ENCODE assay signal across 10 cellular contexts in genomic region chr6:39113788-39114187, GRCh38. TPM values are rescaled to one million over a fixed set of nuclear protein-coding genes. Genes with fewer than 3 reads are reported as not detected.
DNase-seq lines count a peak whose midpoint lies in the region; ATAC-seq, FAIRE-seq and TF ChIP-seq lines count a peak whose summit lies in the region.
"Had no signal": no experiment of that assay in that cellular context is flagged by ENCODE, and none has a peak within 500 bp of the region (broad histone marks: within the 10 kb centered on the region; RNA-seq: fewer than 3 reads in every experiment).

No MANE protein-coding gene starts in this region.

- TF ChIP-seq CTCF in BE2C (IDR thresholded peaks at IDR 0.05; ENCODE audit: low read depth, low read length) = no peak
- no peak for TF ChIP-seq CTCF in GM12878 (IDR thresholded peaks at IDR 0.05 in 2 of 3, conservative IDR thresholded peaks at IDR 0.05 in 1 of 3; ENCODE audit: control insufficient read depth in 2 of 3, extremely low read depth in 1 of 3, insufficient read depth in 1 of 3, low read depth in 3 of 3, low read length in 3 of 3)

- POLR2A ChIA-PET in GM12878 (lab: Charles Lee) = interaction anchor here (1.1 kb wide), 1 partner anchor 11 kb away, joined by 4 read pairs; no protein-coding TSS in a partner anchor

- WGBS in GM12878 (ENCODE audit: insufficient coverage, insufficient replicate concordance, low lambda C conversion rate, missing lambda C conversion rate) = 100% methylated on average over 1 of the region's 1 CpG

- H3K27me3 ChIP-seq in BE2C (no peaks in the 10 kb centered on the region), HUES48 (ENCODE audit: control insufficient read depth, insufficient read depth, low read length) (no peaks in the 10 kb centered on the region; the same call in 1 of the 2 replicates), GM12878 (replicated peaks in 1 of 2; ENCODE audit: control insufficient read depth in 2 of 2, insufficient read depth in 2 of 2, low read length in 1 of 2) (no peaks in the 10 kb centered on the region), muscle layer of duodenum (ENCODE audit: low read depth, low read length) (no peaks in the 10 kb centered on the region)
- H3K27me3 ChIP-seq: SJSA1 had no signal

- TF ChIP-seq RAD21 in GM12878 (IDR thresholded peaks at IDR 0.05; ENCODE audit: insufficient read depth, low read depth, low read length) = no peak

- RAD21 ChIA-PET in GM12878 (lab: Charles Lee; ENCODE audit: unreplicated experiment) = interaction anchor here (1.1 to 1.4 kb wide), 2 partner anchors 12 to 102 kb away, joined by 4 read pairs; no protein-coding TSS in a partner anchor

- no peaks in the 10 kb centered on the region for H4K20me1 ChIP-seq in GM12878 (ENCODE audit: control insufficient read depth, insufficient read depth)

- CTCF ChIA-PET in GM12878 (lab: Yijun Ruan, JAX) = interaction anchor here (1.4 to 1.5 kb wide), 2 partner anchors 10 to 190 kb away, joined by 3 to 4 read pairs; no protein-coding TSS in a partner anchor

- H3K9ac ChIP-seq in HUES48 (ENCODE audit: low read depth, low read length) (no peak overlapping the region), GM12878 (ENCODE audit: control insufficient read depth, insufficient read depth, low read length) (no peak overlapping the region; the same call in 1 of the 2 replicates)

- no peak overlapping the region for H2AFZ ChIP-seq in GM12878 (ENCODE audit: control insufficient read depth, low read depth, low read length)

- in situ Hi-C loops in GM12878 (cut with MboI) = no loop called here

- no peaks in the 10 kb centered on the region for H3K9me3 ChIP-seq in BE2C
- no peaks in the 10 kb centered on the region for H3K9me3 ChIP-seq in HUES48 (ENCODE audit: control insufficient read depth, insufficient read depth, low read length)
- H3K9me3 ChIP-seq in GM12878 (replicated peaks; ENCODE audit: control insufficient read depth, insufficient read depth, low read length) = no peaks in the 10 kb centered on the region
- no peaks in the 10 kb centered on the region for H3K9me3 ChIP-seq in muscle layer of duodenum (ENCODE audit: control insufficient read depth in 1 of 2, low read length in 2 of 2)
- H3K9me3 ChIP-seq: SJSA1 had no signal

- intact Hi-C loops in GM12878 (cut with micrococcal nuclease; ENCODE audit: unreplicated experiment) = no loop called here

- SMC1A ChIA-PET in GM12878 (lab: Charles Lee; ENCODE audit: uncharacterized antibody, unreplicated experiment) = interaction anchor here (1.1 to 1.2 kb wide), 2 partner anchors 11 to 23 kb away, joined by 3 to 5 read pairs; no protein-coding TSS in a partner anchor

- TF ChIP-seq POLR2A in GM12878 (IDR thresholded peaks at IDR 0.05; ENCODE audit: low read depth, low read length) = no peak

- H3K4me1 ChIP-seq in BE2C = peaks cover 3% of the 10 kb centered on the region; the same call in 1 of the 2 replicates
- peaks cover 15% of the 10 kb centered on the region for H3K4me1 ChIP-seq in HUES48 (ENCODE audit: control insufficient read depth, insufficient read depth, low read length)
- H3K4me1 ChIP-seq in GM12878 (ENCODE audit: control insufficient read depth, insufficient read depth, low read length) = peaks cover 3% of the 10 kb centered on the region; the same call in 1 of the 2 replicates
- H3K4me1 ChIP-seq in muscle layer of duodenum (ENCODE audit: control insufficient read depth in 1 of 2, insufficient read depth in 2 of 2, low read length in 2 of 2) = peaks cover 7 to 8% of the 10 kb centered on the region in 2 donors

- H3K4me3 ChIP-seq in BE2C (ENCODE audit: low read depth, low read length) (peak overlapping the region; percentile 85), HUES48 (ENCODE audit: low read depth, low read length) (peak overlapping the region; percentile 93), GM12878 (peak overlapping the region; percentile 68), muscle layer of duodenum (ENCODE audit: low read depth in 1 of 2, low read length in 2 of 2) (peak overlapping the region; percentile 68 to 74)

- no peaks in the 10 kb centered on the region for H3K79me2 ChIP-seq in GM12878 (ENCODE audit: control insufficient read depth, insufficient read depth, low read length)

- DNase-seq in BE2C = no peak
- DNase-seq in GM12878 (ENCODE audit: low read depth, low spot score) = no peak
- DNase-seq in DMS53 treated with DMSO at 0.1 percent for 48 hours (lab: John Stamatoyannopoulos, UW; ENCODE audit: unreplicated experiment) = no peak
- no peak for DNase-seq in mucosa of gallbladder (ENCODE audit: low spot score)
- DNase-seq in KG1 (lab: John Stamatoyannopoulos, UW) = no peak

- BruUV-seq in GM12878 (replicated peaks; lab: Mats Ljungman, UMichigan) = TSS peak; percentile 65

- ATAC-seq in GM12878 = no peak
- ATAC-seq in GM21717 (IDR thresholded peaks at IDR 0.05; ENCODE audit: unreplicated experiment) = no peak

- no peak overlapping the region for H3K27ac ChIP-seq in HUES48 (ENCODE audit: low read depth, low read length)
- no peak overlapping the region for H3K27ac ChIP-seq in GM12878 (ENCODE audit: control insufficient read depth, insufficient read depth)
- H3K27ac ChIP-seq in muscle layer of duodenum (ENCODE audit: low read length) = peak overlapping the region; percentile 93
- H3K27ac ChIP-seq: SJSA1 had no signal

- no peak for FAIRE-seq in GM12878 (lab: Jason Lieb, UNC)
- FAIRE-seq: colon had no signal

- no peak for TF ChIP-seq EP300 in GM12878 (IDR thresholded peaks at IDR 0.05; ENCODE audit: borderline replicate concordance in 1 of 2, control insufficient read depth in 1 of 2, low read depth in 2 of 2, low read length in 2 of 2)

- H3K36me3 ChIP-seq in BE2C = no peaks in the 10 kb centered on the region
- peaks cover 18% of the 10 kb centered on the region; the same call in 1 of the 2 replicates for H3K36me3 ChIP-seq in HUES48 (ENCODE audit: control insufficient read depth, insufficient read depth, low read length)
- H3K36me3 ChIP-seq in GM12878 (ENCODE audit: control insufficient read depth in 2 of 2, insufficient read depth in 2 of 2, low read length in 1 of 2) = no peaks in the 10 kb centered on the region
- peaks cover 5 to 12% of the 10 kb centered on the region in 2 donors for H3K36me3 ChIP-seq in muscle layer of duodenum (ENCODE audit: control insufficient read depth in 1 of 2, insufficient read depth in 2 of 2, low read length in 2 of 2)

- H3K4me2 ChIP-seq in GM12878 (ENCODE audit: control insufficient read depth, insufficient read depth) = peak overlapping the region; percentile 97; the same call in 1 of the 2 replicates

TF ChIP-seq in GM12878, 131 proteins besides CTCF, POLR2A, EP300 and RAD21 (continues in another document):
- no peak for TF ChIP-seq CUX1 (IDR thresholded peaks at IDR 0.05; ENCODE audit: insufficient replicate concordance, low read depth, low read length)

RNA-seq across cellular contexts. Expression of gene SAYSD1, which starts 1.2 kb away (rescaled TPM):
- polyA plus RNA-seq in BE2C (2012; ENCODE audit: insufficient read depth, insufficient read length, low read depth) = 2.3 TPM
- total RNA-seq in GM12878 (2013; cell fraction: nucleolus; rRNA removed) = 7.0 and 7.2 TPM in 2 replicates
- 5.2 and 6.7 TPM in 2 replicates for total RNA-seq in GM12878 (2014; rRNA removed)
- 5.5 and 5.6 TPM in 2 replicates for total RNA-seq in GM12878 (2014; rRNA removed; fragmentation: Illumina TruSeq; extraction: Trizol)
- 5.5 and 7.3 TPM in 2 replicates for total RNA-seq in GM12878 (2021)
- 3.0 TPM for polyA plus RNA-seq in GM12878 (2011; ENCODE audit: low read depth)
- 6.6 and 7.0 TPM in 2 replicates for polyA plus RNA-seq in GM12878 (2011; rRNA removed)
- 4.0 and 4.3 TPM in 2 replicates for polyA plus RNA-seq in GM12878 (2011; cell fraction: cytosol; rRNA removed)
- polyA plus RNA-seq in GM12878 (2011; cell fraction: nucleus; rRNA removed) = 2.6 and 3.6 TPM in 2 replicates
- polyA plus RNA-seq in GM12878 (2012) = 3.1 and 4.0 TPM in 2 replicates
- polyA plus RNA-seq in GM12878 (2014; fragmentation: Illumina TruSeq; extraction: Trizol) = 5.9 and 6.0 TPM in 2 replicates
- polyA plus RNA-seq in GM12878 (2014; fragmentation: Nextera tagmentation; extraction: Ambion mirVana) = 1 to 10 TPM; 1.5 to 2.2 TPM
- polyA plus RNA-seq in GM12878 (2014; rRNA removed) = 5.1 and 6.5 TPM in 2 replicates
- polyA plus RNA-seq in GM12878 (2016; fragmentation: Nextera tagmentation; extraction: Ambion mirVana) = 1 to 10 TPM; 6.3 to 7.1 TPM
- polyA minus RNA-seq in GM12878 (2011; rRNA and poly(A)+ RNA removed) = 3.3 and 3.8 TPM in 2 replicates
- 1.1 and 1.6 TPM in 2 replicates for polyA minus RNA-seq in GM12878 (2011; cell fraction: cytosol; rRNA and poly(A)+ RNA removed)
- polyA minus RNA-seq in GM12878 (2011; cell fraction: nucleus; rRNA and poly(A)+ RNA removed) = 2.7 and 4.7 TPM in 2 replicates
- 15.9 TPM for total RNA-seq in mucosa of gallbladder
